ENCODE assay signal across 1 cellular context in the genomic region with DNA sequence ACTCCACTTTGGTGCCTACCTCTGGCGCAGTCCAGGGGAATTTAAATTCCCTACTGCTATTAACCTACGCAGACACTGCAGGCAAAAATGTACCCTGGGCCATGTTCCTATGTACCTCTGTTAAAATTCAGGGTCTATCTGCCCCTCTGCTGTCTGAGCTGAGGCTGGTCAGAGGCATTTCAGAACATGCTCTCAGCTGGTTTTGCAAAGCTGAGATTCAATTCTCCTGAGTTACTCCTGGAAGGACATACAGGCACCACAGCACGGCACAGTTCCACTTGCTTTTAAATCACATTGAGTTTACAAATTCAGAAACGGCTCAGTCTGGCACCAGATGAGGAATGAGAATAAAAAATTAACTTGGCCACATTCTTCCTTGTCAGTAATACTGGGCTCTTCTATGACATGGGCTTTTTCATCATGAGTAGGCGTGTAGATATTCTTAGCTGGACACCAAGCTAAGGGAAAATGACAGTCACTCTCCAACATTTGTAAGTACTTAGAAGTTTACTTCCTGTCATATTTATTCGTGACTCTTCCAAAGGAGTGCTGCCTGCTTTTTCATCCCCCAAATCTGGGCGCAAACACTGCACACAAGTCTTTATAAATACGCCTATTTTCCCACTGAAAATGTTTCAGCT.
TF ChIP-seq lines count a peak whose summit lies in the region.

No MANE protein-coding gene starts in this region.

TF ChIP-seq in neural cell, 6 proteins besides CTCF, POLR2A, EP300 and RAD21 (continued from another document):
- TF ChIP-seq, protein P1, sequence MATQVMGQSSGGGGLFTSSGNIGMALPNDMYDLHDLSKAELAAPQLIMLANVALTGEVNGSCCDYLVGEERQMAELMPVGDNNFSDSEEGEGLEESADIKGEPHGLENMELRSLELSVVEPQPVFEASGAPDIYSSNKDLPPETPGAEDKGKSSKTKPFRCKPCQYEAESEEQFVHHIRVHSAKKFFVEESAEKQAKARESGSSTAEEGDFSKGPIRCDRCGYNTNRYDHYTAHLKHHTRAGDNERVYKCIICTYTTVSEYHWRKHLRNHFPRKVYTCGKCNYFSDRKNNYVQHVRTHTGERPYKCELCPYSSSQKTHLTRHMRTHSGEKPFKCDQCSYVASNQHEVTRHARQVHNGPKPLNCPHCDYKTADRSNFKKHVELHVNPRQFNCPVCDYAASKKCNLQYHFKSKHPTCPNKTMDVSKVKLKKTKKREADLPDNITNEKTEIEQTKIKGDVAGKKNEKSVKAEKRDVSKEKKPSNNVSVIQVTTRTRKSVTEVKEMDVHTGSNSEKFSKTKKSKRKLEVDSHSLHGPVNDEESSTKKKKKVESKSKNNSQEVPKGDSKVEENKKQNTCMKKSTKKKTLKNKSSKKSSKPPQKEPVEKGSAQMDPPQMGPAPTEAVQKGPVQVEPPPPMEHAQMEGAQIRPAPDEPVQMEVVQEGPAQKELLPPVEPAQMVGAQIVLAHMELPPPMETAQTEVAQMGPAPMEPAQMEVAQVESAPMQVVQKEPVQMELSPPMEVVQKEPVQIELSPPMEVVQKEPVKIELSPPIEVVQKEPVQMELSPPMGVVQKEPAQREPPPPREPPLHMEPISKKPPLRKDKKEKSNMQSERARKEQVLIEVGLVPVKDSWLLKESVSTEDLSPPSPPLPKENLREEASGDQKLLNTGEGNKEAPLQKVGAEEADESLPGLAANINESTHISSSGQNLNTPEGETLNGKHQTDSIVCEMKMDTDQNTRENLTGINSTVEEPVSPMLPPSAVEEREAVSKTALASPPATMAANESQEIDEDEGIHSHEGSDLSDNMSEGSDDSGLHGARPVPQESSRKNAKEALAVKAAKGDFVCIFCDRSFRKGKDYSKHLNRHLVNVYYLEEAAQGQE (IDR thresholded peaks at IDR 0.05; ENCODE audit: borderline replicate concordance): no peak
- no peak for TF ChIP-seq POLR2AphosphoS5 (IDR thresholded peaks at IDR 0.05)
- TF ChIP-seq MXI1 (conservative IDR thresholded peaks at IDR 0.05; ENCODE audit: poor library complexity, severe bottlenecking): no peak
TF ChIP-seq in neural cell: peak in this region for 0.
